1 cellular context compared by ENCODE assay signal in the genomic region with DNA sequence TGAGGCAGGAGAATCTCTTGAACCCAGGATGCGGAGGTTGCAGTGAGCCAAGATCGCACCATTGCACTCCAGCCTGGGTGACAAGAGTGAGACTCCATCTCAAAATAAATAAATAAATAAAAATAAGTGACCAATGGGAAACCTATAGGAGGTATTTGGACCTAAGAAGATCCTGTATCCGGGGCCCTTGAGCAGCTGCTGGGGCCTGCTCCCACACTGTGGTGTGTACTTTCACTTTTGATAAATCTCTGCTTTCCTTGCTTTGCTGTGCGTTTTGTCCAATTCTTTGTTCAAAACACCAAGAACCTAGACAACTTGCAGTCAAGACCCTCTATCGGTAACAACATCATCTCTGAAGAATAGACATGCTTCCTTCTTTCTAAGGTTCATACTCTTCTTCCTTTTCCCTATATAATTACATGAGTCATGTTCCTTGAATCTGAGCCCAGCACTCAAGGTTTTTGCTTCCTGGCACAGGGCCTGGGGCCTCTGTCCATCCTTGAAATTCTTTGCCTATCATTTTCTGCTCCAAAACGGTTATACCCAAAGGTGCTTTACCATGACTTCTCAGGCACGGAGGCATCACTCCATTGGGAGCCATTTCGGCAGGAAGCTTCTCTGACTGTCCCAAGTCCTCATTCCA.
TF ChIP-seq lines count a peak whose summit lies in the region.

No MANE protein-coding gene starts in this region.

TF ChIP-seq in K562, 482 proteins besides CTCF, POLR2A, EP300 and RAD21:
- TF ChIP-seq RCOR1 (IDR thresholded peaks at IDR 0.05; ENCODE audit: borderline replicate concordance in 1 of 2, low read depth in 2 of 2, low read length in 2 of 2) (0 out of 4 replicates have a peak, but pooled peaks of 1 of the 2 experiments have one; percentile 48), ZNF445 (CRISPR knock-in tag; IDR thresholded peaks at IDR 0.05; ENCODE audit: low read depth) (no peak), MAFG (tag; conservative IDR thresholded peaks at IDR 0.05) (no peak), STAT5B (CRISPR knock-in tag; IDR thresholded peaks at IDR 0.05) (no peak), HDAC6 (IDR thresholded peaks at IDR 0.05; ENCODE audit: low read depth, low read length) (no peak), RBFOX2 (IDR thresholded peaks at IDR 0.05; ENCODE audit: low read depth, low read length) (no peak), KDM1A (IDR thresholded peaks at IDR 0.05) (peak; percentile 39 to 71), NFIC (IDR thresholded peaks at IDR 0.05) (peak; percentile 50; the same call in 1 of the 2 replicates), POLR2AphosphoS2 (IDR thresholded peaks at IDR 0.05; ENCODE audit: low read length) (no peak), NCOR1 (IDR thresholded peaks at IDR 0.05) (no peak), PHF21A (IDR thresholded peaks at IDR 0.05; ENCODE audit: borderline replicate concordance, low read depth) (peak; percentile 49; the same call in 1 of the 2 replicates), C11orf30 (IDR thresholded peaks at IDR 0.05; ENCODE audit: low read depth) (0 out of 2 replicates have a peak, but pooled peaks have one; percentile 19)
- TF ChIP-seq, protein P1, sequence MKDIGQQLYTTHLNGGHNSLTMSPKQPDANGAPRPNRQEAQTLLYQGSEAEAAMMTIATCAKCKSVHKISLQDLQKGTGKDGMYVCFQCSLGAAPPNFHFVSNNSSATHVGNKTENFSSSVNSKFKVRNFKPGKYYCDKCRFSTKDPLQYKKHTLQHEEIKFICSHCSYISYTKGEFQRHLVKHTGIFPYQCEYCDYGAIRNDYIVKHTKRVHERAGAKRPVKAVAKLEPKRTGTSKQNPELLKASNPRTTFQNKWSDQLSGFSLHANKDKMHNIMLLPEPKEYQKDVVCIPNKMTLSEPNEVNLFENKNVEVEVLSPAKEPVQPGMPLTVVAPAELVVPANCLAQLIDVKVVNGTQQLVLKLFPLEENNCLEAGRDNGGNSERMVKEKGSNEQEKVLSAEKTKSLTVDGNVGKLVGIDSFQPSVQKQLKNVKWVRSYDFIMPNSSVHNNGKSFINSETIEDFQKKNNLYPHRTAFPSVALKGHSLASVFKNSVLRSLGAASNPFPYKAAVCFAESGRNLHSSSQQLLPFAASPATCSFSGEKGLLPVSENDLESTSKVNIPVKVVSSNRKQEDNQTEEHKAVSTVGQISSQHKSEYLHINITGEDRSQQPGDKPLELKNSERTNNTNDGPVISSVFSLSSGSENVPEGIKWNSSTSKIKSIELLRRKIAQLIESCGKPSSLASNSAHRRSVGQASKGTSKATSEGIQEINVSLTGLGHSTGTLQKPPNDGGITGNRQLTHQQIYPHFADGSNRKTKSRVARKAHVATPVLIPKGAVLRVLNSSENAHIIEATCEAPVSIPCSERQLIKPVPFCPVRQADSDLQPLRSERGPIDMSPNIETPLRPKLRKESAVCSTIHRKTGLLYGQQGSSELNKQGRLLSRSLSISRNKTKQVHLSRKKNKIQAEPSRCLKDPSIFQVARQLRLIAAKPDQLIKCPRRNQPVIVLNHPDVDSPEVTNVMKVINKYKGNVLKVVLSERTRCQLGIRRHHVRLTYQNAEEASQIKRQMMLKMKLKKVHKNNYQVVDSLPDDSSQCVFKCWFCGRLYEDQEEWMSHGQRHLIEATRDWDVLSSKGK (CRISPR knock-in tag; IDR thresholded peaks at IDR 0.05): no peak
- TF ChIP-seq, protein P2, sequence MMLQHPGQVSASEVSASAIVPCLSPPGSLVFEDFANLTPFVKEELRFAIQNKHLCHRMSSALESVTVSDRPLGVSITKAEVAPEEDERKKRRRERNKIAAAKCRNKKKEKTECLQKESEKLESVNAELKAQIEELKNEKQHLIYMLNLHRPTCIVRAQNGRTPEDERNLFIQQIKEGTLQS (IDR thresholded peaks at IDR 0.05): peak; percentile 10; the same call in 1 of the 2 replicates
- TF ChIP-seq, protein P2 (CRISPR knock-in tag; conservative IDR thresholded peaks at IDR 0.05): no peak
- TF ChIP-seq, protein P3, sequence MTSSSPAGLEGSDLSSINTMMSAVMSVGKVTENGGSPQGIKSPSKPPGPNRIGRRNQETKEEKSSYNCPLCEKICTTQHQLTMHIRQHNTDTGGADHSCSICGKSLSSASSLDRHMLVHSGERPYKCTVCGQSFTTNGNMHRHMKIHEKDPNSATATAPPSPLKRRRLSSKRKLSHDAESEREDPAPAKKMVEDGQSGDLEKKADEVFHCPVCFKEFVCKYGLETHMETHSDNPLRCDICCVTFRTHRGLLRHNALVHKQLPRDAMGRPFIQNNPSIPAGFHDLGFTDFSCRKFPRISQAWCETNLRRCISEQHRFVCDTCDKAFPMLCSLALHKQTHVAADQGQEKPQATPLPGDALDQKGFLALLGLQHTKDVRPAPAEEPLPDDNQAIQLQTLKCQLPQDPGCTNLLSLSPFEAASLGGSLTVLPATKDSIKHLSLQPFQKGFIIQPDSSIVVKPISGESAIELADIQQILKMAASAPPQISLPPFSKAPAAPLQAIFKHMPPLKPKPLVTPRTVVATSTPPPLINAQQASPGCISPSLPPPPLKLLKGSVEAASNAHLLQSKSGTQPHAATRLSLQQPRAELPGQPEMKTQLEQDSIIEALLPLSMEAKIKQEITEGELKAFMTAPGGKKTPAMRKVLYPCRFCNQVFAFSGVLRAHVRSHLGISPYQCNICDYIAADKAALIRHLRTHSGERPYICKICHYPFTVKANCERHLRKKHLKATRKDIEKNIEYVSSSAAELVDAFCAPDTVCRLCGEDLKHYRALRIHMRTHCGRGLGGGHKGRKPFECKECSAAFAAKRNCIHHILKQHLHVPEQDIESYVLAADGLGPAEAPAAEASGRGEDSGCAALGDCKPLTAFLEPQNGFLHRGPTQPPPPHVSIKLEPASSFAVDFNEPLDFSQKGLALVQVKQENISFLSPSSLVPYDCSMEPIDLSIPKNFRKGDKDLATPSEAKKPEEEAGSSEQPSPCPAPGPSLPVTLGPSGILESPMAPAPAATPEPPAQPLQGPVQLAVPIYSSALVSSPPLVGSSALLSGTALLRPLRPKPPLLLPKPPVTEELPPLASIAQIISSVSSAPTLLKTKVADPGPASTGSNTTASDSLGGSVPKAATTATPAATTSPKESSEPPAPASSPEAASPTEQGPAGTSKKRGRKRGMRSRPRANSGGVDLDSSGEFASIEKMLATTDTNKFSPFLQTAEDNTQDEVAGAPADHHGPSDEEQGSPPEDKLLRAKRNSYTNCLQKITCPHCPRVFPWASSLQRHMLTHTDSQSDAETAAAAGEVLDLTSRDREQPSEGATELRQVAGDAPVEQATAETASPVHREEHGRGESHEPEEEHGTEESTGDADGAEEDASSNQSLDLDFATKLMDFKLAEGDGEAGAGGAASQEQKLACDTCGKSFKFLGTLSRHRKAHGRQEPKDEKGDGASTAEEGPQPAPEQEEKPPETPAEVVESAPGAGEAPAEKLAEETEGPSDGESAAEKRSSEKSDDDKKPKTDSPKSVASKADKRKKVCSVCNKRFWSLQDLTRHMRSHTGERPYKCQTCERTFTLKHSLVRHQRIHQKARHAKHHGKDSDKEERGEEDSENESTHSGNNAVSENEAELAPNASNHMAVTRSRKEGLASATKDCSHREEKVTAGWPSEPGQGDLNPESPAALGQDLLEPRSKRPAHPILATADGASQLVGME (CRISPR knock-in tag; IDR thresholded peaks at IDR 0.05): no peak
TF ChIP-seq in K562: peak in this region for 6.
